11 cellular contexts compared by ENCODE assay signal in the genomic region with DNA sequence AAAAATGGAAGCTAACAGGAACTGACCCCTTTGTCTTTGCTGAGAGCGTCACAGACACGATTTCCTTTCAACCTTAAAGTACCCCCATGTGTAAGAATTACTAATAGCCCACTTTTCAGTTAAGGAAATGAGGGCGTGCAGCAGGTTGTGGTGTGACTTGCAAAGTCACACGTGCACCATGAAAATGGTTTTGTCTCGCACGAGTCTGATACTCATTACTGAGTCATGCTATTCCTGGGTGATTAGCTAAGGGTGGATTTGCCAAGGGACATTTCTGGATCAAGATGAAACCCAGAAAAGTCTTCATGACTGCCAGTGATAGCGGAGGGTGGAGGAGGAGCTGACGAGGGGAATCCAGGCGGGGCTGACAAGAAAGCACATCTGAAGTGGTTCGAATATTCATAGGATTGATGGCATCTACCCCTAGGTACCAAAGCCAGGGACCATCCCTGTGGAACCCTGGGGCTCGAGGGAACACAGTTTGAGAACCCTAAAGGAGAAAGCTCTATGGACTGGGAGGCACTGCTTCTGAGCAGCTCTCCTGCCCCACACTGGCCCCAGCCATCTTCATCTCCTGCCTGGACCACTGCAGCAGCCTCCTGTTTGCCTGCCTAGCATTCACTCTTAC. TPM values are rescaled to one million over a fixed set of nuclear protein-coding genes. Genes with fewer than 3 reads are reported as not detected.
A peak's percentile ranks its signal among the peaks of the same experiment; 100 is the strongest.
DNase-seq lines count a peak whose midpoint lies in the region; ATAC-seq and TF ChIP-seq lines count a peak whose summit lies in the region.
"Had no signal": no experiment of that assay in that cellular context is flagged by ENCODE, and none has a peak within 500 bp of the region (broad histone marks: within the 10 kb centered on the region; RNA-seq: fewer than 3 reads in every experiment).

No MANE protein-coding gene starts in this region.

- intact Hi-C loops in left ventricle myocardium superior (cut with micrococcal nuclease) (no loop called here), cardiac septum (cut with DNase I) (no loop called here)

- TF ChIP-seq CTCF in fibroblast of villous mesenchyme (IDR thresholded peaks at IDR 0.05; ENCODE audit: insufficient read depth, low read depth, low read length): no peak

- no peak overlapping the region for H3K4me3 ChIP-seq in fibroblast of villous mesenchyme (ENCODE audit: low read depth, low read length)
- H3K4me3 ChIP-seq: BLaER1 treated with 17β-estradiol and CSF1 and Interleukin-3, amounts not matched to agents 10 nM and 100 nM had no signal

- ATAC-seq in left ventricle myocardium superior (peak; percentile 19), HG03432 (IDR thresholded peaks at IDR 0.05; ENCODE audit: unreplicated experiment) (no peak), GM21786 (IDR thresholded peaks at IDR 0.05; ENCODE audit: unreplicated experiment) (no peak)

- DNase-seq in left ventricle myocardium superior (no peak), cardiac septum (ENCODE audit: low spot score) (no peak), T1000 (lab: John Stamatoyannopoulos, UW) (peak; percentile 41), fibroblast of villous mesenchyme (ENCODE audit: low read depth) (peak; percentile 24), NCI-H2029 (lab: John Stamatoyannopoulos, UW) (no peak), cortex of kidney (lab: John Stamatoyannopoulos, UW) (no peak)
- DNase-seq: activated CD4-positive, alpha-beta T cell treated with anti-CD3 and anti-CD28 coated beads for 1 hour; NCI-H2107 had no signal

RNA-seq across cellular contexts. Expression of a gene that starts 12.1 kb away (rescaled TPM):
- 2.3 TPM for total RNA-seq in left ventricle myocardium superior
- total RNA-seq in cardiac septum: 4.3 TPM
- total RNA-seq in fibroblast of villous mesenchyme: under 0.01 and 0.64 TPM in 2 replicates

Comparison
In these comparisons a context has a peak if more than half of its experiments do, and no peak if none do; other contexts are left out.
1. DNase-seq: peak in T1000 (single experiment) and fibroblast of villous mesenchyme (single experiment); none in left ventricle myocardium superior (single experiment), cardiac septum (single experiment), NCI-H2029 (single experiment) and cortex of kidney (single experiment).